ENCODE assay signal across 13 cellular contexts in genomic region chr13:35826626-35827254, GRCh38.
DNase-seq lines count a peak whose midpoint lies in the region; ATAC-seq, FAIRE-seq and TF ChIP-seq lines count a peak whose summit lies in the region.
"Had no signal": no experiment of that assay in that cellular context is flagged by ENCODE, and none has a peak within 500 bp of the region (broad histone marks: within the 10 kb centered on the region; RNA-seq: fewer than 3 reads in every experiment).

No MANE protein-coding gene starts in this region.

- no peaks in the 10 kb centered on the region for H3K36me3 Mint-ChIP-seq in activated CD8-positive, alpha-beta T cell treated with anti-CD3 and anti-CD28 coated beads for 36 hours (ENCODE audit: low read depth)
- H3K36me3 Mint-ChIP-seq in activated CD8-positive, alpha-beta T cell treated with anti-CD3 and anti-CD28 coated beads, Interleukin-2, amount 10 ng/mL, durations not matched to agents 7 days and 5 days (ENCODE audit: low read depth): no peaks in the 10 kb centered on the region
- H3K36me3 Mint-ChIP-seq in WTC11: peaks cover 11% of the 10 kb centered on the region; the same call in 1 of the 2 replicates
- no peaks in the 10 kb centered on the region for H3K36me3 Mint-ChIP-seq in progenitor cell of endocrine pancreas (ENCODE audit: insufficient read depth)

- H3K36me3 ChIP-seq in small intestine (ENCODE audit: control insufficient read depth in 2 of 2, insufficient read depth in 2 of 2, low read length in 2 of 2): no peaks in the 10 kb centered on the region
- H3K36me3 ChIP-seq: BLaER1, MG63 had no signal

- H3K27ac ChIP-seq in HL-60 (replicated peaks) (no peak overlapping the region), small intestine (ENCODE audit: low read depth in 1 of 2, low read length in 1 of 2) (no peak overlapping the region)
- H3K27ac ChIP-seq: BLaER1 had no signal

- no peaks in the 10 kb centered on the region for H3K27me3 Mint-ChIP-seq in activated CD8-positive, alpha-beta T cell treated with anti-CD3 and anti-CD28 coated beads for 36 hours
- no peaks in the 10 kb centered on the region for H3K27me3 Mint-ChIP-seq in activated CD8-positive, alpha-beta T cell treated with anti-CD3 and anti-CD28 coated beads, Interleukin-2, amount 10 ng/mL, durations not matched to agents 7 days and 5 days (ENCODE audit: low read depth)
- no peaks in the 10 kb centered on the region for H3K27me3 Mint-ChIP-seq in WTC11 (ENCODE audit: low read depth)
- H3K27me3 Mint-ChIP-seq in progenitor cell of endocrine pancreas: peaks cover 10% of the 10 kb centered on the region

- no peak overlapping the region for H3K27ac Mint-ChIP-seq in activated CD8-positive, alpha-beta T cell treated with anti-CD3 and anti-CD28 coated beads for 36 hours
- no peak overlapping the region for H3K27ac Mint-ChIP-seq in activated CD8-positive, alpha-beta T cell treated with anti-CD3 and anti-CD28 coated beads, Interleukin-2, amount 10 ng/mL, durations not matched to agents 7 days and 5 days
- H3K27ac Mint-ChIP-seq in WTC11 (no peak overlapping the region), progenitor cell of endocrine pancreas (no peak overlapping the region)

- DNase-seq in activated CD8-positive, alpha-beta T cell treated with anti-CD3 and anti-CD28 coated beads for 36 hours: peak; percentile 17
- no peak for DNase-seq in activated CD8-positive, alpha-beta T cell treated with anti-CD3 and anti-CD28 coated beads, Interleukin-2, amount 10 ng/mL, durations not matched to agents 7 days and 5 days
- DNase-seq in HL-60 (ENCODE audit: low read depth in 1 of 2, low spot score in 1 of 2) (peak in 1 of 2 experiments; percentile 15), WTC11 (ENCODE audit: low spot score) (peak; percentile 73), progenitor cell of endocrine pancreas (ENCODE audit: low spot score, unreplicated experiment) (no peak), T-helper 9 cell (no peak), small intestine (no peak)
- DNase-seq: activated CD4-positive, CD25-positive, alpha-beta regulatory T cell treated with anti-CD3 and anti-CD28 coated beads, Interleukin-2, amount 50 U/mL, for 72 hours; activated naive CD4-positive, alpha-beta T cell treated with anti-CD3 and anti-CD28 coated beads, Interleukin-2, amount 50 U/mL, for 16 hours; hypothalamus; MG63 had no signal

- ATAC-seq in activated CD8-positive, alpha-beta T cell treated with anti-CD3 and anti-CD28 coated beads for 36 hours: no peak
- ATAC-seq in activated CD8-positive, alpha-beta T cell treated with anti-CD3 and anti-CD28 coated beads, Interleukin-2, amount 10 ng/mL, durations not matched to agents 7 days and 5 days: no peak
- ATAC-seq in WTC11 (peak; percentile 52), HG03432 (IDR thresholded peaks at IDR 0.05; ENCODE audit: unreplicated experiment) (no peak)

- H3K4me3 Mint-ChIP-seq in activated CD8-positive, alpha-beta T cell treated with anti-CD3 and anti-CD28 coated beads for 36 hours: no peak overlapping the region
- no peak overlapping the region for H3K4me3 Mint-ChIP-seq in activated CD8-positive, alpha-beta T cell treated with anti-CD3 and anti-CD28 coated beads, Interleukin-2, amount 10 ng/mL, durations not matched to agents 7 days and 5 days
- no peak overlapping the region for H3K4me3 Mint-ChIP-seq in WTC11
- no peak overlapping the region for H3K4me3 Mint-ChIP-seq in progenitor cell of endocrine pancreas (ENCODE audit: low read depth)

- FAIRE-seq in small intestine (lab: Jason Lieb, UNC): no peak

- WGBS in small intestine, 3 donors: 63 to 67% (median 66%) methylated on average over 10 of the region's 10 CpGs

- peak; percentile 31 for TF ChIP-seq CTCF in activated CD8-positive, alpha-beta T cell treated with anti-CD3 and anti-CD28 coated beads for 36 hours (IDR thresholded peaks at IDR 0.05)
- TF ChIP-seq CTCF in HL-60 (IDR thresholded peaks at IDR 0.05; ENCODE audit: insufficient read depth, low read length) (peak; percentile 38), WTC11 (IDR thresholded peaks at IDR 0.05) (peak; percentile 89), progenitor cell of endocrine pancreas (IDR thresholded peaks at IDR 0.05; ENCODE audit: unreplicated experiment) (peak; percentile 28)

- intact Hi-C loops in activated CD8-positive, alpha-beta T cell treated with anti-CD3 and anti-CD28 coated beads for 36 hours (cut with micrococcal nuclease): no loop called here

- no peaks in the 10 kb centered on the region for H3K4me1 Mint-ChIP-seq in activated CD8-positive, alpha-beta T cell treated with anti-CD3 and anti-CD28 coated beads for 36 hours (ENCODE audit: low read depth)
- H3K4me1 Mint-ChIP-seq in activated CD8-positive, alpha-beta T cell treated with anti-CD3 and anti-CD28 coated beads, Interleukin-2, amount 10 ng/mL, durations not matched to agents 7 days and 5 days (ENCODE audit: low read depth): no peaks in the 10 kb centered on the region
- peaks cover 18% of the 10 kb centered on the region for H3K4me1 Mint-ChIP-seq in WTC11
- no peaks in the 10 kb centered on the region for H3K4me1 Mint-ChIP-seq in progenitor cell of endocrine pancreas (ENCODE audit: low read depth)

- CTCF ChIA-PET in activated CD8-positive, alpha-beta T cell treated with anti-CD3 and anti-CD28 coated beads for 36 hours (lab: Charles Lee): interaction anchor here (1.9 kb wide), 1 partner anchor 8 kb away, joined by 6 read pairs; no protein-coding TSS in a partner anchor
- CTCF ChIA-PET in activated CD8-positive, alpha-beta T cell treated with anti-CD3 and anti-CD28 coated beads, Interleukin-2, amount 10 ng/mL, durations not matched to agents 7 days and 5 days (lab: Charles Lee): no interaction called here
- CTCF ChIA-PET in WTC11 (lab: Charles Lee): interaction anchor here (0.6 to 2.4 kb wide), 13 partner anchors 8 to 149 kb away, joined by 3 to 9 read pairs (median 4); no protein-coding TSS in a partner anchor

- H3K4me1 ChIP-seq in small intestine (ENCODE audit: control insufficient read depth in 2 of 2, insufficient read depth in 1 of 2, low read depth in 1 of 2, low read length in 1 of 2): no peaks in the 10 kb centered on the region
- H3K4me1 ChIP-seq: BLaER1 had no signal

- H3K27me3 ChIP-seq in HL-60 (ENCODE audit: insufficient read depth, poor library complexity, severe bottlenecking) (no peaks in the 10 kb centered on the region), small intestine (ENCODE audit: control insufficient read depth in 2 of 2, insufficient read depth in 2 of 2, low read length in 2 of 2) (no peaks in the 10 kb centered on the region)
- H3K27me3 ChIP-seq: BLaER1, MG63 had no signal

- POLR2A ChIA-PET in activated CD8-positive, alpha-beta T cell treated with anti-CD3 and anti-CD28 coated beads for 36 hours (lab: Charles Lee): no interaction called here
- POLR2A ChIA-PET in activated CD8-positive, alpha-beta T cell treated with anti-CD3 and anti-CD28 coated beads, Interleukin-2, amount 10 ng/mL, durations not matched to agents 7 days and 5 days (lab: Charles Lee): no interaction called here
- POLR2A ChIA-PET in WTC11 (lab: Charles Lee): no interaction called here

- no peaks in the 10 kb centered on the region for H3K9me3 ChIP-seq in small intestine (ENCODE audit: control insufficient read depth, low read depth)
- H3K9me3 ChIP-seq: BLaER1, MG63 had no signal

- no peaks in the 10 kb centered on the region for H3K9me3 Mint-ChIP-seq in activated CD8-positive, alpha-beta T cell treated with anti-CD3 and anti-CD28 coated beads for 36 hours
- H3K9me3 Mint-ChIP-seq in activated CD8-positive, alpha-beta T cell treated with anti-CD3 and anti-CD28 coated beads, Interleukin-2, amount 10 ng/mL, durations not matched to agents 7 days and 5 days (ENCODE audit: insufficient read depth): no peaks in the 10 kb centered on the region
- H3K9me3 Mint-ChIP-seq in WTC11: peaks cover 10% of the 10 kb centered on the region
- H3K9me3 Mint-ChIP-seq in progenitor cell of endocrine pancreas (ENCODE audit: low read depth): no peaks in the 10 kb centered on the region

- H3K4me3 ChIP-seq in HL-60 (replicated peaks; ENCODE audit: insufficient read depth, low read length) (no peak overlapping the region), small intestine (ENCODE audit: low read depth in 1 of 2, low read length in 2 of 2) (no peak overlapping the region)
- H3K4me3 ChIP-seq: BLaER1, MG63 had no signal

TF ChIP-seq in WTC11, 78 proteins besides CTCF, POLR2A, EP300 and RAD21:
- no peak for TF ChIP-seq NFYB (CRISPR knock-in tag; conservative IDR thresholded peaks at IDR 0.05; ENCODE audit: low read depth)
- no peak for TF ChIP-seq PRDM15 (CRISPR knock-in tag; IDR thresholded peaks at IDR 0.05)
- no peak for TF ChIP-seq MXD4 (CRISPR knock-in tag; IDR thresholded peaks at IDR 0.05; ENCODE audit: borderline replicate concordance)
- no peak for TF ChIP-seq ZMAT4 (CRISPR knock-in tag; IDR thresholded peaks at IDR 0.05)
- TF ChIP-seq NR3C1 (CRISPR knock-in tag; conservative IDR thresholded peaks at IDR 0.05; ENCODE audit: low read depth): no peak

Comparison
In these comparisons a context has a peak if more than half of its experiments do, and no peak if none do; other contexts are left out.
1. DNase-seq: peak in activated CD8-positive, alpha-beta T cell treated with anti-CD3 and anti-CD28 coated beads for 36 hours (single experiment) and WTC11 (single experiment); none in activated CD8-positive, alpha-beta T cell treated with anti-CD3 and anti-CD28 coated beads, Interleukin-2, amount 10 ng/mL, durations not matched to agents 7 days and 5 days (single experiment), progenitor cell of endocrine pancreas (single experiment), T-helper 9 cell (single experiment) and small intestine (single experiment).
2. CTCF ChIP-seq: peak in every context shown above with its lines; median percentile 89 in WTC11; 38 in HL-60; 31 in activated CD8-positive, alpha-beta T cell treated with anti-CD3 and anti-CD28 coated beads for 36 hours; 28 in progenitor cell of endocrine pancreas.